In the genomic region with DNA sequence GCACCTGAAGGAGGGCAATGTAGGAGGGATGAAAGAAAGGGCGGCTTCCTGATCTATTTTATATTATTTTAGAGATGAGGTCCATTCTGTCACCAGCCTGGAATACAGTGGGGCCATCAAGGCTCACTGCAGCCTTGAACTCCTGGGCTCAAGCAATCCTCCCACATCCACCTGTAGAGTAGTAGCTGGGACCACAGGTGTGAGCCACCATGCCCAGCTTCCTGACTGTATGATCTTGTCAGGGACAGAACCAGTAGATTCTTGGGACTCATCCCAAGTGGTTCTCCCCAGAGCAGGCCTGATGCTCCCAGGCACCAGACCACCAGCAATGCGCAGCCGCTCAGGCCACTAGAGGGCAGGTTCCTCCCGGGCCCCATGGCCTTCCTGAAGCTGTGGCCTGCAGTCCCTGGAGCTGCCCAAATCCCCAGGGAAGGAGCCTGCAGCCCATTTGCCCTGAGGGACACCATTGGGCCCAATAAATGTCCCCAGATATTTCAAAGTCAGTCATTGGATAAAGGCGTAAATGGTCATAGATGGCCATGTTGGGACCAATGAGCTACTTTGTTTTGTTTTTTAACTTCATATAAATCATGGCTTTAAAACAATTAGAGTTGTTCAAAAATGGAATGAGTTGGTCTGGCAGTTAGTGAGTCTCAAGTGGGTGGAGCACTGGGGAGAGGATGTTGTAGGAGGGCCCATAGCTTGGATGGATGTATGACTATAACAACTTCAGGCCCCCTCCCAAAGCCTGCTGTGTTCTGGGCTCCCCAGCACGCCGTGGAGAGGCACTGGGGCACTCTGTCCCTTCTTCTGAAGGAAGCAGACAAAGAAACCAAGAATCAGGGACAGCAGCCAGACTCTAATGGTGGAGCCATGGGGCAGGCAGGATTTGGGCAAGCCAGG, we compare ENCODE assay signal across 9 cellular contexts. TPM values are rescaled to one million over a fixed set of nuclear protein-coding genes. Genes with fewer than 3 reads are reported as not detected.
DNase-seq lines count a peak whose midpoint lies in the region; ATAC-seq and TF ChIP-seq lines count a peak whose summit lies in the region.
"Had no signal": no experiment of that assay in that cellular context is flagged by ENCODE, and none has a peak within 500 bp of the region (broad histone marks: within the 10 kb centered on the region; RNA-seq: fewer than 3 reads in every experiment).

No MANE protein-coding gene starts in this region.

- peaks cover 12% of the 10 kb centered on the region for H3K27me3 Mint-ChIP-seq in GM23338 (ENCODE audit: insufficient read depth, low read depth, poor library complexity)

- no peaks in the 10 kb centered on the region for H3K9me2 ChIP-seq in GM23338 (ENCODE audit: insufficient read depth)

- H3K4me3 ChIP-seq in GM23338 (no peak overlapping the region), adrenal gland (no peak overlapping the region), right atrium auricular region (no peak overlapping the region)

- H3K9me3 ChIP-seq in adrenal gland (replicated peaks in 1 of 3) (no peaks in the 10 kb centered on the region), right atrium auricular region (no peaks in the 10 kb centered on the region)

- H3K27ac ChIP-seq in GM23338 (ENCODE audit: low read depth) (no peak overlapping the region), adrenal gland (peak overlapping the region in 1 of 5 donors; percentile 17), right atrium auricular region (no peak overlapping the region)

- H3K9me3 Mint-ChIP-seq in GM23338 = no peaks in the 10 kb centered on the region
- H3K9me3 Mint-ChIP-seq: naive B cell had no signal

- H4K20me1 ChIP-seq in GM23338 (replicated peaks; ENCODE audit: insufficient read depth) = no peaks in the 10 kb centered on the region

- intact Hi-C loops in adrenal gland (cut with DNase I) = loop anchor here (2.0 to 5.0 kb wide), 2 partner anchors 104 to 106 kb away; no protein-coding TSS in a partner anchor

- H2AFZ ChIP-seq in GM23338 = no peak overlapping the region

- H3F3A ChIP-seq in GM23338 (replicated peaks; ENCODE audit: low read depth) = peaks cover 5% of the 10 kb centered on the region; the same call in 1 of the 2 replicates

- H3K4me2 ChIP-seq in GM23338 = no peak overlapping the region

- H3K4me3 Mint-ChIP-seq in GM23338 = no peak overlapping the region

- no peaks in the 10 kb centered on the region for H3K79me2 ChIP-seq in GM23338 (replicated peaks; ENCODE audit: insufficient read depth)

- no peak for TF ChIP-seq POLR2A in adrenal gland (IDR thresholded peaks at IDR 0.05)

- H3K27ac Mint-ChIP-seq in GM23338 = 0 out of 2 replicates have a peak overlapping the region, but pooled peaks have one; percentile 52

- H3K27me3 ChIP-seq in GM23338 (ENCODE audit: insufficient read depth) (no peaks in the 10 kb centered on the region), adrenal gland (no peaks in the 10 kb centered on the region), right atrium auricular region (no peaks in the 10 kb centered on the region)

- H3K36me3 Mint-ChIP-seq in GM23338 (ENCODE audit: low read depth) = peaks cover 22% of the 10 kb centered on the region
- H3K36me3 Mint-ChIP-seq: naive B cell had no signal

- no peaks in the 10 kb centered on the region for H3K36me3 ChIP-seq in GM23338 (ENCODE audit: insufficient read depth)
- no peaks in the 10 kb centered on the region for H3K36me3 ChIP-seq in adrenal gland (replicated peaks in 1 of 2)
- H3K36me3 ChIP-seq in right atrium auricular region = peaks cover 51% of the 10 kb centered on the region

- H3K4me1 Mint-ChIP-seq in GM23338 = peaks cover 42% of the 10 kb centered on the region
- H3K4me1 Mint-ChIP-seq: naive B cell had no signal

- DNase-seq in C1 segment of cervical spinal cord (lab: John Stamatoyannopoulos, UW) (peak in 9 of 14 donors; percentile 30 to 67 (median 43)), GM23338 (ENCODE audit: low spot score) (peak; percentile 88), NOMO-1 treated with dmso at 0.1 percent for 144 hours (lab: John Stamatoyannopoulos, UW; ENCODE audit: unreplicated experiment) (peak; percentile 4), adrenal gland (peak; percentile 63 to 90 (median 77)), right atrium auricular region (ENCODE audit: low spot score) (no peak)
- peak; percentile 53 for DNase-seq in stimulated activated CD4-positive, alpha-beta T cell treated with anti-CD3 and anti-CD28 coated beads, Interleukin-15, amount 100 ng/mL, for 24 hours
- DNase-seq: naive B cell had no signal

- TF ChIP-seq CTCF in GM23338 (conservative IDR thresholded peaks at IDR 0.05; ENCODE audit: low read depth in 2 of 2) (peak; percentile 86 to 98), adrenal gland (IDR thresholded peaks at IDR 0.05) (peak; percentile 56 to 83 (median 71)), right atrium auricular region (IDR thresholded peaks at IDR 0.05) (peak; percentile 40 to 81)

- ATAC-seq in GM23338 (peak; percentile 77), GM21529 (IDR thresholded peaks at IDR 0.05; ENCODE audit: unreplicated experiment) (no peak), GM18873 (IDR thresholded peaks at IDR 0.05; ENCODE audit: low FRiP score, unreplicated experiment) (no peak)

- 58 to 73% (median 63%) methylated on average over 5 to 7 of the region's 7 CpGs for WGBS in adrenal gland, 4 donors

- peaks cover 32% of the 10 kb centered on the region for H3K4me1 ChIP-seq in GM23338 (ENCODE audit: insufficient read depth)
- no peaks in the 10 kb centered on the region for H3K4me1 ChIP-seq in adrenal gland (replicated peaks in 1 of 2)
- H3K4me1 ChIP-seq in right atrium auricular region = peaks cover 0 to 13% of the 10 kb centered on the region in 2 donors

TF ChIP-seq in GM23338, 12 proteins besides CTCF, POLR2A, EP300 and RAD21:
- TF ChIP-seq EZH2 (IDR thresholded peaks at IDR 0.05; ENCODE audit: low read depth, unreplicated experiment) (no peak), EZH2phosphoT487 (IDR thresholded peaks at IDR 0.05; ENCODE audit: unreplicated experiment) (no peak)
- TF ChIP-seq, protein P1, sequence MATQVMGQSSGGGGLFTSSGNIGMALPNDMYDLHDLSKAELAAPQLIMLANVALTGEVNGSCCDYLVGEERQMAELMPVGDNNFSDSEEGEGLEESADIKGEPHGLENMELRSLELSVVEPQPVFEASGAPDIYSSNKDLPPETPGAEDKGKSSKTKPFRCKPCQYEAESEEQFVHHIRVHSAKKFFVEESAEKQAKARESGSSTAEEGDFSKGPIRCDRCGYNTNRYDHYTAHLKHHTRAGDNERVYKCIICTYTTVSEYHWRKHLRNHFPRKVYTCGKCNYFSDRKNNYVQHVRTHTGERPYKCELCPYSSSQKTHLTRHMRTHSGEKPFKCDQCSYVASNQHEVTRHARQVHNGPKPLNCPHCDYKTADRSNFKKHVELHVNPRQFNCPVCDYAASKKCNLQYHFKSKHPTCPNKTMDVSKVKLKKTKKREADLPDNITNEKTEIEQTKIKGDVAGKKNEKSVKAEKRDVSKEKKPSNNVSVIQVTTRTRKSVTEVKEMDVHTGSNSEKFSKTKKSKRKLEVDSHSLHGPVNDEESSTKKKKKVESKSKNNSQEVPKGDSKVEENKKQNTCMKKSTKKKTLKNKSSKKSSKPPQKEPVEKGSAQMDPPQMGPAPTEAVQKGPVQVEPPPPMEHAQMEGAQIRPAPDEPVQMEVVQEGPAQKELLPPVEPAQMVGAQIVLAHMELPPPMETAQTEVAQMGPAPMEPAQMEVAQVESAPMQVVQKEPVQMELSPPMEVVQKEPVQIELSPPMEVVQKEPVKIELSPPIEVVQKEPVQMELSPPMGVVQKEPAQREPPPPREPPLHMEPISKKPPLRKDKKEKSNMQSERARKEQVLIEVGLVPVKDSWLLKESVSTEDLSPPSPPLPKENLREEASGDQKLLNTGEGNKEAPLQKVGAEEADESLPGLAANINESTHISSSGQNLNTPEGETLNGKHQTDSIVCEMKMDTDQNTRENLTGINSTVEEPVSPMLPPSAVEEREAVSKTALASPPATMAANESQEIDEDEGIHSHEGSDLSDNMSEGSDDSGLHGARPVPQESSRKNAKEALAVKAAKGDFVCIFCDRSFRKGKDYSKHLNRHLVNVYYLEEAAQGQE (IDR thresholded peaks at IDR 0.05; ENCODE audit: unreplicated experiment) = peak; percentile 5
TF ChIP-seq in GM23338: peak in this region for 1.

RNA-seq across cellular contexts. Expression of a gene that starts 44.7 kb away (rescaled TPM):
- total RNA-seq in GM23338 (2014; rRNA removed; shearing (Covaris generic)) = 3.0 and 7.0 TPM in 2 replicates
- polyA plus RNA-seq in GM23338 (2016; fragmentation: Nextera tagmentation; extraction: Ambion mirVana) (7.2 and 10.7 TPM in 2 replicates), adrenal gland (under 1 TPM in 2 of 3 donors, not detected in 1; 0.17 to 0.31 TPM)
- total RNA-seq in adrenal gland (under 1 TPM in 1 of 8 donors, not detected in 7; 0.32 TPM), right atrium auricular region (not detected)
